In the genomic region with DNA sequence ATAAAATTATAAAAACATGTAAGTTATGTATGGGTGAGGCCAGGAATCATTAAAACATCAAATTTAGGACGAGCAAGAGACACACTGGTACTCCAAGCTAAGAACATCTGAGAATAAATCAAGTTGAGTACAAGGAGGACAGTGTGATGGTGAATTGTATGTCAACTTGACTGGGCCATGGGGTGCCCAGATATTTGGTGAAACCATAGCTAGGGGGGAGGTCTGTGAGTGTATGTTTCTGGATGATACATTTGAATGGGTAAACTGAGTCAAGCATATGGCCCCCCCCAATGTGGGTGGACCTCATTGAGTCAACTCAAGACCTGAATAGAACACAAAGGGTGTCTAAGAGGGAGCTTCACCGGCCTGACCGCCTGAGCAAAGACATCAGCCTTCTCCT, we compare ENCODE assay signal across 1 cellular context.
TF ChIP-seq lines count a peak whose summit lies in the region.

No MANE protein-coding gene starts in this region.

TF ChIP-seq in HEK293, 187 proteins besides CTCF, POLR2A, EP300 and RAD21 (continued from another document):
- TF ChIP-seq, protein P1, sequence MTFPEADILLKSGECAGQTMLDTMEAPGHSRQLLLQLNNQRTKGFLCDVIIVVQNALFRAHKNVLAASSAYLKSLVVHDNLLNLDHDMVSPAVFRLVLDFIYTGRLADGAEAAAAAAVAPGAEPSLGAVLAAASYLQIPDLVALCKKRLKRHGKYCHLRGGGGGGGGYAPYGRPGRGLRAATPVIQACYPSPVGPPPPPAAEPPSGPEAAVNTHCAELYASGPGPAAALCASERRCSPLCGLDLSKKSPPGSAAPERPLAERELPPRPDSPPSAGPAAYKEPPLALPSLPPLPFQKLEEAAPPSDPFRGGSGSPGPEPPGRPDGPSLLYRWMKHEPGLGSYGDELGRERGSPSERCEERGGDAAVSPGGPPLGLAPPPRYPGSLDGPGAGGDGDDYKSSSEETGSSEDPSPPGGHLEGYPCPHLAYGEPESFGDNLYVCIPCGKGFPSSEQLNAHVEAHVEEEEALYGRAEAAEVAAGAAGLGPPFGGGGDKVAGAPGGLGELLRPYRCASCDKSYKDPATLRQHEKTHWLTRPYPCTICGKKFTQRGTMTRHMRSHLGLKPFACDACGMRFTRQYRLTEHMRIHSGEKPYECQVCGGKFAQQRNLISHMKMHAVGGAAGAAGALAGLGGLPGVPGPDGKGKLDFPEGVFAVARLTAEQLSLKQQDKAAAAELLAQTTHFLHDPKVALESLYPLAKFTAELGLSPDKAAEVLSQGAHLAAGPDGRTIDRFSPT (tag by site-specific recombination; IDR thresholded peaks at IDR 0.05) = no peak
